Comparison of ENCODE assay signal across 1 cellular context in the genomic region with DNA sequence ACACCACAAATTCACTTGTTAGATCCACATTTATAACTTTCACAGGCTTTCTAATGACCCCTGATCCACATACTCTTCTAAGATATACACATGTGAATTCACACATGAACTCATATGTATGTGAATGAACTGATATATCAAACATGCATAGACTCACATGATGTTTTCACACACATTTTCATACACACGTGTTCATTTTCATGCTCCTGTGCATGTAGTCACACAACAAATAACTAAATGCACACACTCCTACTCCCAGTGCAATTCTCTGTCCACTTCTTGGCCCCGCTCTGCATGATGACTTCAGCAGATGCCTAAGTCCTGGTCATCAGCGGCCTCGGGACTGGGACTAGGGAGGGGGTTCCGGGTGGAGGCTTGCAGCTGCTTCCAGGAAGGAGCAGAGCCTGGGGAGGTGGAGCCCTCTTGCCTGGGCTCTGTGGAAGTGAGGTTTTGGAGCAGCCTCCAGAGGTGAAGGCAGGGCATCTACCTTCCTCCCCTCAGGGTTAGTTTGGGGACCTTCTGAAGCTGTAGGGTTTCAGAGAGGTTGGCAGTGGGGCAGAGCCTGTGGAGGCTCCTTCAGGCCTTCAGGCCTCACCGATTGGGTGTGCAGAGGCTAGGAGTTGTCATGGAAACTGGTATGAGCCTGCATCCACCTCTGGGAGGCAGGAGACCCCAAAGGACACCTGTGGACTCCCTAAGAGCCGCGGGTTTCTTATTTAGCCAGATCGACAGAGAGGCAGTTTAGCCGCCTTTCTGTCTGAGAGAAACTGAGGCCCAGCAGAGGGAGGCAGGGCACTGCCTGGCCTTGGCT.
TF ChIP-seq lines count a peak whose summit lies in the region.

No MANE protein-coding gene starts in this region.

TF ChIP-seq in IMR-90, 13 proteins besides CTCF, POLR2A, EP300 and RAD21:
- TF ChIP-seq FOS (IDR thresholded peaks at IDR 0.05; ENCODE audit: low read depth, low read length), result peak; percentile 41; the same call in 1 of the 2 replicates
- TF ChIP-seq MAFK (IDR thresholded peaks at IDR 0.05; ENCODE audit: low read depth, low read length), result peak; percentile 52
- TF ChIP-seq, protein P1, sequence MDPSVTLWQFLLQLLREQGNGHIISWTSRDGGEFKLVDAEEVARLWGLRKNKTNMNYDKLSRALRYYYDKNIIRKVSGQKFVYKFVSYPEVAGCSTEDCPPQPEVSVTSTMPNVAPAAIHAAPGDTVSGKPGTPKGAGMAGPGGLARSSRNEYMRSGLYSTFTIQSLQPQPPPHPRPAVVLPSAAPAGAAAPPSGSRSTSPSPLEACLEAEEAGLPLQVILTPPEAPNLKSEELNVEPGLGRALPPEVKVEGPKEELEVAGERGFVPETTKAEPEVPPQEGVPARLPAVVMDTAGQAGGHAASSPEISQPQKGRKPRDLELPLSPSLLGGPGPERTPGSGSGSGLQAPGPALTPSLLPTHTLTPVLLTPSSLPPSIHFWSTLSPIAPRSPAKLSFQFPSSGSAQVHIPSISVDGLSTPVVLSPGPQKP (IDR thresholded peaks at IDR 0.05; ENCODE audit: borderline replicate concordance, low read depth, low read length), result no peak
- TF ChIP-seq RFX5 (IDR thresholded peaks at IDR 0.05; ENCODE audit: low read depth, low read length), result no peak
- 0 out of 2 replicates have a peak, but pooled peaks have one; percentile 72 for TF ChIP-seq CHD1 (IDR thresholded peaks at IDR 0.05; ENCODE audit: low read depth, low read length)
- TF ChIP-seq BHLHE40 (IDR thresholded peaks at IDR 0.05; ENCODE audit: low read depth, low read length), result no peak
- peak; percentile 54; the same call in 1 of the 2 replicates for TF ChIP-seq MXI1 (IDR thresholded peaks at IDR 0.05; ENCODE audit: borderline replicate concordance, low read depth, low read length)
- TF ChIP-seq MAZ (IDR thresholded peaks at IDR 0.05; ENCODE audit: borderline replicate concordance, low read depth, low read length), result peak; percentile 94; the same call in 1 of the 2 replicates
